2 cellular contexts compared by ENCODE assay signal in the genomic region with DNA sequence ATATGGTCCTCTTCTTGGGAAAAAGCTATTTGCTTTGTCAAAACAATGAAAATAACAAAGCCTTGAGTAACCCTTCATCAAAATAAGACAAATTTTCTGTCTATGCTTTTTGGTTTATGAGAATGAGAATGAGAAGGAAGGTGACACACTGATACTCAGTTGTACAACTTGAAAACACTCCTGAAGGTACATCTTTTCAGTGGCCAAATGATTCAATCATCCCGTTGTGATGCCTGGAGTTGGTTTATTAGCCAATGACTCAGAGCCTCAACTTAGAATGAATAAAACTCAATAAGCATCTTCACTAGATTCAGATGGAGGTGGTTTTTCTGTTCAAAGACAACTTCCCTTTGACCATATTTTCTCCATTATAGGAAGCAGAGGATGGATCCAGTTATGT.
TF ChIP-seq lines count a peak whose summit lies in the region.

No MANE protein-coding gene starts in this region.

TF ChIP-seq in SK-N-SH treated with all-trans-retinoic acid at 6 μM for 48 hours, 23 proteins besides CTCF, POLR2A, EP300 and RAD21:
- no peak for TF ChIP-seq ZNF8 (CRISPR knock-in tag; IDR thresholded peaks at IDR 0.05)
- TF ChIP-seq, protein P1, sequence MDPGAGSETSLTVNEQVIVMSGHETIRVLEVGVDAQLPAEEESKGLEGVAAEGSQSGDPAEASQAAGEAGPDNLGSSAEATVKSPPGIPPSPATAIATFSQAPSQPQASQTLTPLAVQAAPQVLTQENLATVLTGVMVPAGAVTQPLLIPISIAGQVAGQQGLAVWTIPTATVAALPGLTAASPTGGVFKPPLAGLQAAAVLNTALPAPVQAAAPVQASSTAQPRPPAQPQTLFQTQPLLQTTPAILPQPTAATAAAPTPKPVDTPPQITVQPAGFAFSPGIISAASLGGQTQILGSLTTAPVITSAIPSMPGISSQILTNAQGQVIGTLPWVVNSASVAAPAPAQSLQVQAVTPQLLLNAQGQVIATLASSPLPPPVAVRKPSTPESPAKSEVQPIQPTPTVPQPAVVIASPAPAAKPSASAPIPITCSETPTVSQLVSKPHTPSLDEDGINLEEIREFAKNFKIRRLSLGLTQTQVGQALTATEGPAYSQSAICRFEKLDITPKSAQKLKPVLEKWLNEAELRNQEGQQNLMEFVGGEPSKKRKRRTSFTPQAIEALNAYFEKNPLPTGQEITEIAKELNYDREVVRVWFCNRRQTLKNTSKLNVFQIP (CRISPR knock-in tag; IDR thresholded peaks at IDR 0.05; ENCODE audit: borderline replicate concordance, low read depth) = no peak
- TF ChIP-seq ZFP3 (CRISPR knock-in tag; IDR thresholded peaks at IDR 0.05) = no peak
- TF ChIP-seq ZFP30 (CRISPR knock-in tag; IDR thresholded peaks at IDR 0.05) = no peak
- no peak for TF ChIP-seq ESRRG (CRISPR knock-in tag; IDR thresholded peaks at IDR 0.05)
- TF ChIP-seq RARB (CRISPR knock-in tag; IDR thresholded peaks at IDR 0.05) = no peak
- TF ChIP-seq PPARA (CRISPR knock-in tag; IDR thresholded peaks at IDR 0.05; ENCODE audit: borderline replicate concordance) = no peak
- no peak for TF ChIP-seq OSR1 (CRISPR knock-in tag; IDR thresholded peaks at IDR 0.05)
- TF ChIP-seq ZNF70 (CRISPR knock-in tag; IDR thresholded peaks at IDR 0.05) = no peak

TF ChIP-seq in SK-N-SH, 30 proteins besides CTCF, POLR2A, EP300 and RAD21:
- TF ChIP-seq ELF1 (IDR thresholded peaks at IDR 0.05) (no peak), RXRA (IDR thresholded peaks at IDR 0.05; ENCODE audit: borderline replicate concordance, low read depth) (no peak), TEAD4 (IDR thresholded peaks at IDR 0.05; ENCODE audit: borderline replicate concordance, insufficient read depth) (no peak), EZH2phosphoT487 (IDR thresholded peaks at IDR 0.05; ENCODE audit: borderline replicate concordance, low read depth) (no peak), JUND (IDR thresholded peaks at IDR 0.05) (no peak), FOXJ3 (CRISPR knock-in tag; IDR thresholded peaks at IDR 0.05) (no peak), NRF1 (IDR thresholded peaks at IDR 0.05; ENCODE audit: low read depth, low read length) (no peak), YY1 (IDR thresholded peaks at IDR 0.05; ENCODE audit: low read depth) (no peak), SIN3A (IDR thresholded peaks at IDR 0.05; ENCODE audit: borderline replicate concordance, low read depth, low read length) (no peak), FOXM1 (IDR thresholded peaks at IDR 0.05; ENCODE audit: low read depth) (no peak), POLR2AphosphoS5 (IDR thresholded peaks at IDR 0.05; ENCODE audit: low read depth, low read length) (no peak), RFX5 (IDR thresholded peaks at IDR 0.05; ENCODE audit: low read length) (no peak)
- TF ChIP-seq, protein P2, sequence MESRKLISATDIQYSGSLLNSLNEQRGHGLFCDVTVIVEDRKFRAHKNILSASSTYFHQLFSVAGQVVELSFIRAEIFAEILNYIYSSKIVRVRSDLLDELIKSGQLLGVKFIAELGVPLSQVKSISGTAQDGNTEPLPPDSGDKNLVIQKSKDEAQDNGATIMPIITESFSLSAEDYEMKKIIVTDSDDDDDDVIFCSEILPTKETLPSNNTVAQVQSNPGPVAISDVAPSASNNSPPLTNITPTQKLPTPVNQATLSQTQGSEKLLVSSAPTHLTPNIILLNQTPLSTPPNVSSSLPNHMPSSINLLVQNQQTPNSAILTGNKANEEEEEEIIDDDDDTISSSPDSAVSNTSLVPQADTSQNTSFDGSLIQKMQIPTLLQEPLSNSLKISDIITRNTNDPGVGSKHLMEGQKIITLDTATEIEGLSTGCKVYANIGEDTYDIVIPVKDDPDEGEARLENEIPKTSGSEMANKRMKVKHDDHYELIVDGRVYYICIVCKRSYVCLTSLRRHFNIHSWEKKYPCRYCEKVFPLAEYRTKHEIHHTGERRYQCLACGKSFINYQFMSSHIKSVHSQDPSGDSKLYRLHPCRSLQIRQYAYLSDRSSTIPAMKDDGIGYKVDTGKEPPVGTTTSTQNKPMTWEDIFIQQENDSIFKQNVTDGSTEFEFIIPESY (IDR thresholded peaks at IDR 0.05; ENCODE audit: borderline replicate concordance, low read depth) = no peak
